8 cellular contexts compared by ENCODE assay signal in the genomic region with DNA sequence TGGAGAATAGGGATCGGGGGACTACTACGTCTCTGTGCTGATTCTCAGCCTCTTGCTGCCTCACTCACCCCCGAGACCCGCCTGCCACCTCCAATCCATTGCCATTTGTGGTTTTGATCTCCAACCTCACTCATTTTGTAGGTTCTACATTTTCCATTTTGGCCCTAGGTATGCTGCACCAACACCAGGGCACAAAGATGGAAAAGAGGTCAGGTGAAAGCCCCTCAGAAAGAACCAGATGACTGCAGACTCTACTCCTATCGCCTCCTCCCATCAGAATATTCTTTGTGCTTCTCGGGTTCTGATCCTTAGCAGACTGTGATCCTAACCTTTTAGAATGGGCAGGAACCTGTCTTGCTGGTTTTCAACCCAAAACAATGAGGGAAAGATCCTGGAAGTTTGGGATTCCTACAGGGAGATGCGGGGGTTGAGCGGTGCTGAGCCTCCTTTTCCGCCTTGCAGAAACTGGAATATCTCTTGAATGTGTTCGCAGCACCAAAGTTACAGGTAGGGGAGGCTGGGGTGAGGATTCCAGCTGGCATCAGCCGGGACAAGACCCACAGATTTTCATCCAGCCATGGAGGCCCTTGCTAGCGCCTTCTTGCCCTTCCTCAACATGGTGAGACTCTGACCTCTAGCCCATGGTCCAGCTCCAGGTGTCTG. TPM values are rescaled to one million over a fixed set of nuclear protein-coding genes. Genes with fewer than 3 reads are reported as not detected.
DNase-seq lines count a peak whose midpoint lies in the region; ATAC-seq lines count a peak whose summit lies in the region.

No MANE protein-coding gene starts in this region.

- DNase-seq in activated CD4-positive, alpha-beta T cell treated with anti-CD3 and anti-CD28 coated beads, Interleukin-2, amount 10 ng/mL, durations not matched to agents 7 days and 5 days: no peak
- no peak for DNase-seq in activated CD4-positive, alpha-beta T cell treated with anti-CD3 and anti-CD28 coated beads, Interleukin-2, amount 50 U/mL, for 4 hours
- DNase-seq in activated CD4-positive, alpha-beta memory T cell treated with anti-CD3 and anti-CD28 coated beads for 36 hours: no peak
- no peak for DNase-seq in effector CD8-positive, alpha-beta T cell (lab: John Stamatoyannopoulos, UW)
- no peak for DNase-seq in NOMO-1 treated with DMSO at 0.1 percent for 48 hours (lab: John Stamatoyannopoulos, UW; ENCODE audit: unreplicated experiment)

- H3K27me3 ChIP-seq in iPS-20b (ENCODE audit: insufficient read depth, low read length): peaks cover 100% of the 10 kb centered on the region
- peaks cover 39 to 82% (median 69%) of the 10 kb centered on the region in 5 donors for H3K27me3 ChIP-seq in subcutaneous abdominal adipose tissue (ENCODE audit: control insufficient read depth in 5 of 5, insufficient read depth in 4 of 5, low read length in 5 of 5)

- H3K4me1 Mint-ChIP-seq in activated CD4-positive, alpha-beta T cell treated with anti-CD3 and anti-CD28 coated beads, Interleukin-2, amount 10 ng/mL, durations not matched to agents 7 days and 5 days: peaks cover 16% of the 10 kb centered on the region
- H3K4me1 Mint-ChIP-seq in activated CD4-positive, alpha-beta memory T cell treated with anti-CD3 and anti-CD28 coated beads for 36 hours (ENCODE audit: low read depth): peaks cover 21% of the 10 kb centered on the region

- no peak overlapping the region for H3K27ac ChIP-seq in iPS-20b (ENCODE audit: low read length)
- H3K27ac ChIP-seq in subcutaneous abdominal adipose tissue (ENCODE audit: low read depth, low read length): no peak overlapping the region

- no peak for ATAC-seq in GM19452 (IDR thresholded peaks at IDR 0.05; ENCODE audit: unreplicated experiment)

- no peaks in the 10 kb centered on the region for H3K36me3 ChIP-seq in iPS-20b (ENCODE audit: insufficient read depth, low read depth, low read length)
- H3K36me3 ChIP-seq in subcutaneous abdominal adipose tissue (ENCODE audit: control insufficient read depth in 5 of 5, insufficient read depth in 5 of 5, low read length in 5 of 5): no peaks in the 10 kb centered on the region

- H3K36me3 Mint-ChIP-seq in activated CD4-positive, alpha-beta T cell treated with anti-CD3 and anti-CD28 coated beads, Interleukin-2, amount 10 ng/mL, durations not matched to agents 7 days and 5 days (ENCODE audit: low read depth): no peaks in the 10 kb centered on the region
- no peaks in the 10 kb centered on the region for H3K36me3 Mint-ChIP-seq in activated CD4-positive, alpha-beta memory T cell treated with anti-CD3 and anti-CD28 coated beads for 36 hours

- H3K4me3 ChIP-seq in iPS-20b (ENCODE audit: low read length) (peak overlapping the region; percentile 65), subcutaneous abdominal adipose tissue (ENCODE audit: low read depth in 1 of 5, low read length in 5 of 5) (peak overlapping the region in 3 of 5 donors; percentile 17 to 59 (median 17))

- CTCF ChIA-PET in activated CD4-positive, alpha-beta T cell treated with anti-CD3 and anti-CD28 coated beads, Interleukin-2, amount 10 ng/mL, durations not matched to agents 7 days and 5 days (lab: Charles Lee): interaction anchor here (0.5 to 3.5 kb wide), 3 partner anchors 13 to 1040 kb away, joined by 3 to 22 read pairs (median 3); no protein-coding TSS in a partner anchor
- CTCF ChIA-PET in activated CD4-positive, alpha-beta memory T cell treated with anti-CD3 and anti-CD28 coated beads for 36 hours (lab: Charles Lee): interaction anchor here (0.7 to 7.0 kb wide), 3 partner anchors 12 to 36 kb away, joined by 3 to 60 read pairs (median 27); no protein-coding TSS in a partner anchor

- H3K9me3 ChIP-seq in iPS-20b (ENCODE audit: insufficient read depth, low read depth, low read length) (no peaks in the 10 kb centered on the region), subcutaneous abdominal adipose tissue (ENCODE audit: control insufficient read depth in 5 of 5, low read length in 5 of 5) (no peaks in the 10 kb centered on the region)

- intact Hi-C loops in activated CD4-positive, alpha-beta memory T cell treated with anti-CD3 and anti-CD28 coated beads for 36 hours (cut with micrococcal nuclease): loop anchor here (2.0 kb wide), 1 partner anchor 17 kb away; no protein-coding TSS in a partner anchor

- peak overlapping the region; percentile 59 for H3K4me3 Mint-ChIP-seq in activated CD4-positive, alpha-beta T cell treated with anti-CD3 and anti-CD28 coated beads, Interleukin-2, amount 10 ng/mL, durations not matched to agents 7 days and 5 days
- peak overlapping the region; percentile 33 for H3K4me3 Mint-ChIP-seq in activated CD4-positive, alpha-beta memory T cell treated with anti-CD3 and anti-CD28 coated beads for 36 hours

- POLR2A ChIA-PET in activated CD4-positive, alpha-beta T cell treated with anti-CD3 and anti-CD28 coated beads, Interleukin-2, amount 10 ng/mL, durations not matched to agents 7 days and 5 days (lab: Charles Lee): no interaction called here
- POLR2A ChIA-PET in activated CD4-positive, alpha-beta memory T cell treated with anti-CD3 and anti-CD28 coated beads for 36 hours (lab: Charles Lee): interaction anchor here (1.3 kb wide), 1 partner anchor 32 kb away, joined by 3 read pairs; no protein-coding TSS in a partner anchor

- peak overlapping the region; percentile 37 for H3K27ac Mint-ChIP-seq in activated CD4-positive, alpha-beta T cell treated with anti-CD3 and anti-CD28 coated beads, Interleukin-2, amount 10 ng/mL, durations not matched to agents 7 days and 5 days
- H3K27ac Mint-ChIP-seq in activated CD4-positive, alpha-beta memory T cell treated with anti-CD3 and anti-CD28 coated beads for 36 hours: no peak overlapping the region

- peaks cover 93% of the 10 kb centered on the region for H3K27me3 Mint-ChIP-seq in activated CD4-positive, alpha-beta T cell treated with anti-CD3 and anti-CD28 coated beads, Interleukin-2, amount 10 ng/mL, durations not matched to agents 7 days and 5 days
- peaks cover 55% of the 10 kb centered on the region for H3K27me3 Mint-ChIP-seq in activated CD4-positive, alpha-beta memory T cell treated with anti-CD3 and anti-CD28 coated beads for 36 hours

- H3K9me3 Mint-ChIP-seq in activated CD4-positive, alpha-beta T cell treated with anti-CD3 and anti-CD28 coated beads, Interleukin-2, amount 10 ng/mL, durations not matched to agents 7 days and 5 days: no peaks in the 10 kb centered on the region
- no peaks in the 10 kb centered on the region for H3K9me3 Mint-ChIP-seq in activated CD4-positive, alpha-beta memory T cell treated with anti-CD3 and anti-CD28 coated beads for 36 hours

- H3K4me1 ChIP-seq in iPS-20b (ENCODE audit: insufficient read depth, low read length) (peaks cover 10% of the 10 kb centered on the region), subcutaneous abdominal adipose tissue (ENCODE audit: control insufficient read depth in 5 of 5, insufficient read depth in 5 of 5, low read length in 5 of 5) (peaks cover 0 to 26% (median 22%) of the 10 kb centered on the region in 5 donors)

- peak overlapping the region; percentile 57; the same call in 1 of the 2 replicates for H3K9ac ChIP-seq in iPS-20b (ENCODE audit: low read depth, low read length)
- no peak overlapping the region for H3K9ac ChIP-seq in subcutaneous abdominal adipose tissue (ENCODE audit: low read length in 5 of 5)

RNA-seq across cellular contexts. Expression of a gene that starts 53.1 kb away (rescaled TPM):
- not detected for total RNA-seq in activated CD4-positive, alpha-beta T cell treated with anti-CD3 and anti-CD28 coated beads, Interleukin-2, amount 10 ng/mL, durations not matched to agents 7 days and 5 days
- not detected for total RNA-seq in activated CD4-positive, alpha-beta memory T cell treated with anti-CD3 and anti-CD28 coated beads for 36 hours
